ENCODE assay signal across 9 cellular contexts in the genomic region with DNA sequence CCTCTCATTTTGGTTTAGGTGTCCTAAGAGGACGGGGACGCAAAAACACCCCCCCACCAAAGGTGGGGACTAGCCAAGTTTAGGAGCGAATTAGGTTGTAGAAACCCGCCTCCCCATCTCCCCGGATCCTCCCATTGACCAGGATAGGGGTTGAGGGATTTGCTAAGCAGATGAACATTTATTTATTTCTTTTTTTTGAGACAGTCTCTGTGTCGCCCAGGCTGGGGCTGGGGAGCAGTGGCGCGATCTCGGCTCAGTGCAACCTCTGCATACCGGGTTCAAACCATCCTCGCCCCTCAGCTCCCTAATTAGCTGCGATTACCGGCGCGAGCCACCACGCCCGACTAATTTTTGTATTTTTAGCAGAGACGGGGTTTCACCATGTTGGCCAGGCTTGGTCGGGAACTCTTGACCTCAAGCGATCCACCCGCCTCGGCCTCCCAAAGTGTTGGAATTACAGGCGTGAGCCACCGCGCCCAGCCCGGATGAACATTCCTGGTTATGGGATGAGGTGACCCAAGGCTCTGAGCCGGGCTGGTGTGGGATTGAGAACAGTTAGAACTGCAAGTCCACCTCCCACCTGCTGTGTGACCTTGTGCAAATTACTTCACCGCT. TPM values are rescaled to one million over a fixed set of nuclear protein-coding genes. Genes with fewer than 3 reads are reported as not detected.
DNase-seq lines count a peak whose midpoint lies in the region; ATAC-seq, FAIRE-seq and TF ChIP-seq lines count a peak whose summit lies in the region.
"Had no signal": no experiment of that assay in that cellular context is flagged by ENCODE, and none has a peak within 500 bp of the region (broad histone marks: within the 10 kb centered on the region; RNA-seq: fewer than 3 reads in every experiment).

No MANE protein-coding gene starts in this region.

- BruUV-seq in HepG2 (replicated peaks; lab: Mats Ljungman, UMichigan), result TSS peak; percentile 56

- peaks cover 37% of the 10 kb centered on the region for H3K4me1 ChIP-seq in HepG2 (ENCODE audit: insufficient read depth, low read length)

- no peak for TF ChIP-seq POLR2A in HepG2 (IDR thresholded peaks at IDR 0.05; ENCODE audit: insufficient read depth in 1 of 2, low read depth in 2 of 2, low read length in 2 of 2)

- intact Hi-C loops in HepG2 (cut with micrococcal nuclease; ENCODE audit: unreplicated experiment), result loop anchor here (1.0 to 5.0 kb wide), 2 partner anchors 32 to 47 kb away; no protein-coding TSS in a partner anchor

- no peak overlapping the region for H2AFZ ChIP-seq in HepG2 (ENCODE audit: low read length)

- H3K9me3 ChIP-seq in HepG2 (ENCODE audit: low read length), result no peaks in the 10 kb centered on the region

- H3K4me2 ChIP-seq in HepG2 (ENCODE audit: low read depth, low read length), result peak overlapping the region; percentile 91

- TF ChIP-seq RAD21 in HepG2 (CRISPR knock-in tag; IDR thresholded peaks at IDR 0.05), result no peak

- TF ChIP-seq EP300 in HepG2 (IDR thresholded peaks at IDR 0.05; ENCODE audit: low read depth in 2 of 2, low read length in 2 of 2), result no peak
- TF ChIP-seq EP300 in HepG2 (CRISPR knock-in tag; IDR thresholded peaks at IDR 0.05; ENCODE audit: borderline replicate concordance), result no peak

- POLR2A ChIA-PET in HepG2 (lab: Yijun Ruan, JAX), result no interaction called here

- no peak for FAIRE-seq in HepG2 (lab: Jason Lieb, UNC)
- FAIRE-seq: colon had no signal

- no peaks in the 10 kb centered on the region; a peak in 1 of 5 replicates for H3K27me3 ChIP-seq in HepG2 (ENCODE audit: control insufficient read depth in 1 of 2, insufficient read depth in 2 of 2, low read length in 2 of 2)

- H3K4me3 ChIP-seq in HepG2 (replicated peaks in 1 of 3; ENCODE audit: insufficient read depth in 1 of 3, low read depth in 2 of 3, low read length in 3 of 3), result peak overlapping the region; percentile 92 to 97 (median 94)

- no peak for TF ChIP-seq CTCF in HepG2 (CRISPR knock-in tag; IDR thresholded peaks at IDR 0.05)

- H3K36me3 ChIP-seq in HepG2 (replicated peaks in 1 of 2; ENCODE audit: control insufficient read depth in 1 of 2, insufficient read depth in 2 of 2, low read length in 2 of 2), result peaks cover 5 to 27% of the 10 kb centered on the region in 2 experiments; a peak in 3 of 5 replicates

- DNase-seq in NCI-H1417 (lab: John Stamatoyannopoulos, UW), result peak; percentile 29 to 61 (median 31)
- DNase-seq in NCI-H1417 treated with DMSO at 0.1 percent for 48 hours (lab: John Stamatoyannopoulos, UW), result no peak
- DNase-seq in NAMALWA (ENCODE audit: low spot score), result peak; percentile 56
- peak in 23 of 61 donors; percentile 11 to 78 (median 48) for DNase-seq in caudate nucleus (lab: John Stamatoyannopoulos, UW)
- DNase-seq in HepG2 (ENCODE audit: low spot score), result no peak
- DNase-seq in iPS-NIHi7 (ENCODE audit: extremely low spot score), result no peak

- H3K27ac ChIP-seq in caudate nucleus (ENCODE audit: low read depth, low read length) (peak overlapping the region; percentile 100), HepG2 (ENCODE audit: extremely low read length, insufficient read depth, low read length) (peak overlapping the region; percentile 89), temporal lobe (ENCODE audit: low read depth, low read length) (peak overlapping the region; percentile 86)

- in situ Hi-C loops in HepG2 (cut with HindIII; ENCODE audit: extremely low pct_ligation_motif_present, low pct_unique_long_range_greater_than_20kb), result no loop called here

- H4K20me1 ChIP-seq in HepG2 (ENCODE audit: insufficient read depth, low read length), result 0 out of 2 replicates have a peak, but pooled peaks cover 3% of the 10 kb centered on the region

- ATAC-seq in HepG2 (no peak), GM18870 (IDR thresholded peaks at IDR 0.05; ENCODE audit: unreplicated experiment) (no peak)

- H3K9ac ChIP-seq in HepG2 (ENCODE audit: insufficient read depth, low read depth, low read length), result peak overlapping the region; percentile 92

- peaks cover 57% of the 10 kb centered on the region for H3K79me2 ChIP-seq in HepG2 (ENCODE audit: insufficient read depth, low read length)

- 4% methylated on average over 19 of the region's 28 CpGs for WGBS in HepG2 (ENCODE audit: low lambda C conversion rate)

- CTCF ChIA-PET in HepG2 (lab: Yijun Ruan, JAX; ENCODE audit: low intra/inter-chr PET ratio, low total read pairs), result no interaction called here

RNA-seq across cellular contexts. Expression of a gene that starts 0.9 kb away (rescaled TPM):
- total RNA-seq in HepG2 (2016; rRNA removed; fragmentation: Illumina TruSeq; extraction: Trizol), result 130 and 141 TPM in 2 replicates
- 13.2 and 14.6 TPM in 2 replicates for total RNA-seq in HepG2 (2016; cell fraction: cytosol; rRNA removed; fragmentation: Illumina TruSeq; extraction: Trizol; ENCODE audit: low read depth)
- total RNA-seq in HepG2 (2016; cell fraction: insoluble cytoplasmic fraction; rRNA removed; fragmentation: Illumina TruSeq; extraction: Trizol), result 127 and 142 TPM in 2 replicates
- 48.8 and 52.7 TPM in 2 replicates for total RNA-seq in HepG2 (2016; cell fraction: membrane; rRNA removed; fragmentation: Illumina TruSeq; extraction: Trizol)
- 60.6 and 73.7 TPM in 2 replicates for total RNA-seq in HepG2 (2016; cell fraction: nucleus; rRNA removed; fragmentation: Illumina TruSeq; extraction: Trizol)
- 86.7 and 106 TPM in 2 replicates for polyA plus RNA-seq in HepG2 (2011; rRNA removed)
- polyA plus RNA-seq in HepG2 (2011; cell fraction: cytosol; rRNA removed), result 70.4 and 89.0 TPM in 2 replicates
- polyA plus RNA-seq in HepG2 (2011; cell fraction: nucleus; rRNA removed), result 66.3 and 74.9 TPM in 2 replicates
- polyA plus RNA-seq in HepG2 (2012), result 139 and 160 TPM in 2 replicates
- 22.6 and 27.2 TPM in 2 replicates for polyA plus RNA-seq in HepG2 (2016; cell fraction: cytosol; fragmentation: Illumina TruSeq; extraction: Trizol; ENCODE audit: low read depth)
- 141 and 165 TPM in 2 replicates for polyA plus RNA-seq in HepG2 (2016; cell fraction: insoluble cytoplasmic fraction; fragmentation: Illumina TruSeq; extraction: Trizol; ENCODE audit: low read depth)
- polyA plus RNA-seq in HepG2 (2016; cell fraction: membrane; fragmentation: Illumina TruSeq; extraction: Trizol; ENCODE audit: low read depth), result 51.8 and 55.1 TPM in 2 replicates
- 79.3 and 95.6 TPM in 2 replicates for polyA plus RNA-seq in HepG2 (2016; cell fraction: nucleus; fragmentation: Illumina TruSeq; extraction: Trizol; ENCODE audit: insufficient read depth, low read depth)
- polyA minus RNA-seq in HepG2 (2011; rRNA and poly(A)+ RNA removed; ENCODE audit: low replicate concordance), result 326 and 356 TPM in 2 replicates
- polyA minus RNA-seq in HepG2 (2011; cell fraction: cytosol; rRNA and poly(A)+ RNA removed), result 120 and 131 TPM in 2 replicates
- polyA minus RNA-seq in HepG2 (2011; cell fraction: nucleus; rRNA and poly(A)+ RNA removed), result 94.9 and 101 TPM in 2 replicates
- 133 TPM for total RNA-seq in temporal lobe

RNA-seq across cellular contexts. Expression of a gene that starts 19.4 kb away (rescaled TPM):
- total RNA-seq in HepG2 (2016; rRNA removed; fragmentation: Illumina TruSeq; extraction: Trizol) (5.3 and 5.8 TPM in 2 replicates), temporal lobe (39.1 TPM)
- total RNA-seq in HepG2 (2016; cell fraction: cytosol; rRNA removed; fragmentation: Illumina TruSeq; extraction: Trizol; ENCODE audit: low read depth), result 0.40 and 0.44 TPM in 2 replicates
- 6.1 and 6.2 TPM in 2 replicates for total RNA-seq in HepG2 (2016; cell fraction: insoluble cytoplasmic fraction; rRNA removed; fragmentation: Illumina TruSeq; extraction: Trizol)
- total RNA-seq in HepG2 (2016; cell fraction: membrane; rRNA removed; fragmentation: Illumina TruSeq; extraction: Trizol), result 2.5 and 5.1 TPM in 2 replicates
- total RNA-seq in HepG2 (2016; cell fraction: nucleus; rRNA removed; fragmentation: Illumina TruSeq; extraction: Trizol), result 3.3 and 6.3 TPM in 2 replicates
- 1.6 and 1.7 TPM in 2 replicates for polyA plus RNA-seq in HepG2 (2011; rRNA removed)
- polyA plus RNA-seq in HepG2 (2011; cell fraction: cytosol; rRNA removed), result 1.2 and 1.4 TPM in 2 replicates
- polyA plus RNA-seq in HepG2 (2011; cell fraction: nucleus; rRNA removed), result 4.9 and 5.3 TPM in 2 replicates
- 5.1 and 5.7 TPM in 2 replicates for polyA plus RNA-seq in HepG2 (2012)
- polyA plus RNA-seq in HepG2 (2016; cell fraction: cytosol; fragmentation: Illumina TruSeq; extraction: Trizol; ENCODE audit: low read depth), result 1.4 TPM in 2 replicates
- 4.1 and 4.7 TPM in 2 replicates for polyA plus RNA-seq in HepG2 (2016; cell fraction: insoluble cytoplasmic fraction; fragmentation: Illumina TruSeq; extraction: Trizol; ENCODE audit: low read depth)
- 1.8 and 1.9 TPM in 2 replicates for polyA plus RNA-seq in HepG2 (2016; cell fraction: membrane; fragmentation: Illumina TruSeq; extraction: Trizol; ENCODE audit: low read depth)
- 7.2 and 10.4 TPM in 2 replicates for polyA plus RNA-seq in HepG2 (2016; cell fraction: nucleus; fragmentation: Illumina TruSeq; extraction: Trizol; ENCODE audit: insufficient read depth, low read depth)
- 2.0 and 3.9 TPM in 2 replicates for polyA minus RNA-seq in HepG2 (2011; rRNA and poly(A)+ RNA removed; ENCODE audit: low replicate concordance)
- 3.2 and 4.6 TPM in 2 replicates for polyA minus RNA-seq in HepG2 (2011; cell fraction: cytosol; rRNA and poly(A)+ RNA removed)
- 7.6 and 10.2 TPM in 2 replicates for polyA minus RNA-seq in HepG2 (2011; cell fraction: nucleus; rRNA and poly(A)+ RNA removed)

RNA-seq across cellular contexts. Expression of a gene that starts 51.0 kb away (rescaled TPM):
- total RNA-seq in HepG2 (2016; rRNA removed; fragmentation: Illumina TruSeq; extraction: Trizol) (10.4 and 19.8 TPM in 2 replicates), temporal lobe (25.1 TPM)
- 1.5 and 1.7 TPM in 2 replicates for total RNA-seq in HepG2 (2016; cell fraction: cytosol; rRNA removed; fragmentation: Illumina TruSeq; extraction: Trizol; ENCODE audit: low read depth)
- total RNA-seq in HepG2 (2016; cell fraction: insoluble cytoplasmic fraction; rRNA removed; fragmentation: Illumina TruSeq; extraction: Trizol), result 11.8 and 19.2 TPM in 2 replicates
- 5.0 and 6.2 TPM in 2 replicates for total RNA-seq in HepG2 (2016; cell fraction: membrane; rRNA removed; fragmentation: Illumina TruSeq; extraction: Trizol)
- 6.9 and 9.4 TPM in 2 replicates for total RNA-seq in HepG2 (2016; cell fraction: nucleus; rRNA removed; fragmentation: Illumina TruSeq; extraction: Trizol)
- polyA plus RNA-seq in HepG2 (2011; rRNA removed), result 2.2 and 3.2 TPM in 2 replicates
- polyA plus RNA-seq in HepG2 (2011; cell fraction: cytosol; rRNA removed), result 1.2 and 2.3 TPM in 2 replicates
- 2.3 and 3.8 TPM in 2 replicates for polyA plus RNA-seq in HepG2 (2011; cell fraction: nucleus; rRNA removed)
- 6.6 and 7.4 TPM in 2 replicates for polyA plus RNA-seq in HepG2 (2012)
- polyA plus RNA-seq in HepG2 (2016; cell fraction: cytosol; fragmentation: Illumina TruSeq; extraction: Trizol; ENCODE audit: low read depth), result 0.31 and 0.53 TPM in 2 replicates
- polyA plus RNA-seq in HepG2 (2016; cell fraction: insoluble cytoplasmic fraction; fragmentation: Illumina TruSeq; extraction: Trizol; ENCODE audit: low read depth), result 9.5 and 10.9 TPM in 2 replicates
- polyA plus RNA-seq in HepG2 (2016; cell fraction: membrane; fragmentation: Illumina TruSeq; extraction: Trizol; ENCODE audit: low read depth), result 1.3 and 1.5 TPM in 2 replicates
- 7.8 and 9.0 TPM in 2 replicates for polyA plus RNA-seq in HepG2 (2016; cell fraction: nucleus; fragmentation: Illumina TruSeq; extraction: Trizol; ENCODE audit: insufficient read depth, low read depth)
- polyA minus RNA-seq in HepG2 (2011; rRNA and poly(A)+ RNA removed; ENCODE audit: low replicate concordance), result 8.7 and 9.8 TPM in 2 replicates
- 3.9 and 4.6 TPM in 2 replicates for polyA minus RNA-seq in HepG2 (2011; cell fraction: cytosol; rRNA and poly(A)+ RNA removed)
- polyA minus RNA-seq in HepG2 (2011; cell fraction: nucleus; rRNA and poly(A)+ RNA removed), result 9.7 and 18.8 TPM in 2 replicates

Comparison
In these comparisons a context has a peak if more than half of its experiments do, and no peak if none do; other contexts are left out.
1. DNase-seq: peak in NCI-H1417 (3 of 3) and NAMALWA (single experiment); none in NCI-H1417 treated with DMSO at 0.1 percent for 48 hours (single experiment), HepG2 (single experiment) and iPS-NIHi7 (single experiment).
2. Peak in every context shown above with its lines, with median percentiles within 50 percentile points of each other: H3K27ac ChIP-seq.